Comparison of ENCODE assay signal across 9 cellular contexts in genomic region chr14:75539562-75540478, GRCh38. TPM values are rescaled to one million over a fixed set of nuclear protein-coding genes. Genes with fewer than 3 reads are reported as not detected.
DNase-seq lines count a peak whose midpoint lies in the region; ATAC-seq and TF ChIP-seq lines count a peak whose summit lies in the region.
"Had no signal": no experiment of that assay in that cellular context is flagged by ENCODE, and none has a peak within 500 bp of the region (broad histone marks: within the 10 kb centered on the region; RNA-seq: fewer than 3 reads in every experiment).

No MANE protein-coding gene starts in this region.

- no peaks in the 10 kb centered on the region for H3K9me3 Mint-ChIP-seq in mesothelial cell of epicardium

- no peak overlapping the region for H3K27ac Mint-ChIP-seq in mesothelial cell of epicardium

- no peak overlapping the region for H3K4me3 Mint-ChIP-seq in mesothelial cell of epicardium

- peak; percentile 26 to 55 (median 29) for DNase-seq in T-helper 1 cell
- peak; percentile 47 for DNase-seq in islet precursor cell
- DNase-seq in NCI-H446 treated with DMSO at 0.1 percent for 48 hours (lab: John Stamatoyannopoulos, UW): no peak
- no peak for DNase-seq in T1000 (lab: John Stamatoyannopoulos, UW)
- DNase-seq in DMS 273 treated with DMSO at 0.1 percent for 48 hours (lab: John Stamatoyannopoulos, UW): no peak
- no peak for DNase-seq in mesothelial cell of epicardium (ENCODE audit: low spot score in 2 of 2, unreplicated experiment in 2 of 2)
- DNase-seq: NCI-H1105 had no signal

- H3K4me1 Mint-ChIP-seq in mesothelial cell of epicardium: peaks cover 12% of the 10 kb centered on the region

- no peak for TF ChIP-seq POLR2A in GM18505 (IDR thresholded peaks at IDR 0.05; ENCODE audit: borderline replicate concordance, extremely low read depth, insufficient read depth, insufficient read length)

- H3K27me3 Mint-ChIP-seq in mesothelial cell of epicardium (ENCODE audit: low read depth): no peaks in the 10 kb centered on the region

- TF ChIP-seq CTCF in mesothelial cell of epicardium (IDR thresholded peaks at IDR 0.05; ENCODE audit: unreplicated experiment): no peak

- ATAC-seq in GM18505 (IDR thresholded peaks at IDR 0.05; ENCODE audit: unreplicated experiment) (peak; percentile 36), GM21825 (IDR thresholded peaks at IDR 0.05; ENCODE audit: unreplicated experiment) (peak; percentile 46)

- no peaks in the 10 kb centered on the region for H3K36me3 Mint-ChIP-seq in mesothelial cell of epicardium

RNA-seq across cellular contexts. Expression of gene BATF, which starts 17.6 kb away (rescaled TPM):
- 1.4 to 1.8 TPM (median 1.6 TPM) in 3 replicates for total RNA-seq in mesothelial cell of epicardium

RNA-seq across cellular contexts. Expression of gene FLVCR2, which starts 38.6 kb away (rescaled TPM):
- 1.8 to 3.0 TPM (median 2.1 TPM) in 3 replicates for total RNA-seq in mesothelial cell of epicardium

Comparison
In these comparisons a context has a peak if more than half of its experiments do, and no peak if none do; other contexts are left out.
1. DNase-seq: peak in T-helper 1 cell (5 of 5) and islet precursor cell (single experiment); none in NCI-H446 treated with DMSO at 0.1 percent for 48 hours (single experiment), T1000 (single experiment), DMS 273 treated with DMSO at 0.1 percent for 48 hours (single experiment) and mesothelial cell of epicardium (0 of 2).